In the genomic region with DNA sequence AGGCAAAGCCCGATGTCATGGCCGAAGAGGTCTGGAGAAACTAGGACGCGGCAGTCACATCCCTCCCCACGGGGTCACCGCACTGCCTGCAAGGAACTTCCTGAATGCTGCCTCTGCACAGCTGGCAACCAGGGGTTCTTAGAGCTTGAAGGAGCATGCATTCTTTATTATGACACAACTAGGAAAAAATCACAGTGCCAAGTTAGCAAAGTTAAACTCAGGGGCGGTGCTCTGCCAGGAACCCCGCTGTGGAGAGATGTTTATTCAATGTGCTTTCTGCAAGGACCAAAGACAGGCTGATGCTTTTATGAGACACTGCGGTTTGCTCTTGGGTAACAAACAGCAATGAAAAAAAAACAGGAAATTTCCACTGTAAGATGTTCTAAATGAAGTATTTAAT, we compare ENCODE assay signal across 13 cellular contexts.
DNase-seq lines count a peak whose midpoint lies in the region; ATAC-seq and TF ChIP-seq lines count a peak whose summit lies in the region.
"Had no signal": no experiment of that assay in that cellular context is flagged by ENCODE, and none has a peak within 500 bp of the region (broad histone marks: within the 10 kb centered on the region; RNA-seq: fewer than 3 reads in every experiment).

No MANE protein-coding gene starts in this region.

- DNase-seq in BJ (ENCODE audit: low read depth) (peak; percentile 95), LNCaP clone FGC (ENCODE audit: low read depth) (peak; percentile 85), MCF 10A (ENCODE audit: unreplicated experiment) (peak; percentile 93), mesenchymal stem cell (peak; percentile 94), amygdala (lab: John Stamatoyannopoulos, UW) (no peak), NCI-H345 treated with DMSO at 0.1 percent for 48 hours (lab: John Stamatoyannopoulos, UW; ENCODE audit: unreplicated experiment) (no peak), Right ventricle myocardium inferior (ENCODE audit: missing footprints) (no peak)
- DNase-seq: CD8-positive, alpha-beta T cell; MV-4-11; NCI-H82 had no signal

- no peaks in the 10 kb centered on the region for H3K36me3 Mint-ChIP-seq in MCF 10A (ENCODE audit: insufficient read depth, unreplicated experiment)
- H3K36me3 Mint-ChIP-seq: CD8-positive, alpha-beta T cell had no signal

- H3K14ac ChIP-seq in mesenchymal stem cell (ENCODE audit: low read length in 2 of 2) = no peak overlapping the region

- H3K23ac ChIP-seq in mesenchymal stem cell (ENCODE audit: low read length in 2 of 2) = no peak overlapping the region

- no peak overlapping the region for H3K4me2 ChIP-seq in mesenchymal stem cell (ENCODE audit: low read length, poor library complexity, severe bottlenecking)

- H3K4ac ChIP-seq in mesenchymal stem cell (ENCODE audit: low read depth in 1 of 2, low read length in 2 of 2) = no peak overlapping the region

- H3K9me3 Mint-ChIP-seq in MCF 10A (ENCODE audit: unreplicated experiment) = peaks cover 1% of the 10 kb centered on the region
- H3K9me3 Mint-ChIP-seq: CD8-positive, alpha-beta T cell had no signal

- CTCF ChIA-PET in BJ (lab: Yijun Ruan, JAX) = interaction anchor here (1.2 kb wide), 1 partner anchor 12 kb away, joined by 3 read pairs; no protein-coding TSS in a partner anchor
- CTCF ChIA-PET in MCF 10A (lab: Yijun Ruan, JAX) = no interaction called here

- no TSS peak for BruUV-seq in MCF 10A (replicated peaks; lab: Mats Ljungman, UMichigan)

- H2BK12ac ChIP-seq in mesenchymal stem cell (ENCODE audit: low read length in 2 of 2) = no peak overlapping the region

- H3K9ac ChIP-seq in mesenchymal stem cell (ENCODE audit: low read length) = peak overlapping the region; percentile 36

- no peak overlapping the region for H2BK15ac ChIP-seq in mesenchymal stem cell (ENCODE audit: low read depth, poor library complexity, severe bottlenecking)

- TF ChIP-seq CTCF in BJ (IDR thresholded peaks at IDR 0.05; ENCODE audit: insufficient read depth, low read depth, low read length) = no peak
- TF ChIP-seq CTCF in LNCaP clone FGC (IDR thresholded peaks at IDR 0.05; ENCODE audit: control insufficient read depth, extremely low read depth, insufficient read depth) = no peak
- no peak for TF ChIP-seq CTCF in MCF 10A (IDR thresholded peaks at IDR 0.05; ENCODE audit: unreplicated experiment)

- no peak overlapping the region for H3K18ac ChIP-seq in mesenchymal stem cell (ENCODE audit: low read depth in 1 of 2, low read length in 2 of 2)

- intact Hi-C loops in MCF 10A (cut with micrococcal nuclease) (loop anchor here (10.0 kb wide), 1 partner anchor 170 kb away; no protein-coding TSS in a partner anchor), Right ventricle myocardium inferior (cut with DNase I) (no loop called here)

- H4K8ac ChIP-seq in mesenchymal stem cell (ENCODE audit: low read length) = no peak overlapping the region

- H3K27ac ChIP-seq in mesenchymal stem cell (ENCODE audit: low read length, poor library complexity, severe bottlenecking) = no peak overlapping the region

- no peaks in the 10 kb centered on the region for H3K27me3 Mint-ChIP-seq in MCF 10A (ENCODE audit: insufficient read depth, unreplicated experiment)
- H3K27me3 Mint-ChIP-seq: dendritic cell treated with granulocyte-macrophage colony-stimulating factor and Interleukin-4, amounts not matched to agents 40 ng/mL and 50 ng/mL, for 4 days had no signal

- H3K27me3 ChIP-seq in BJ (ENCODE audit: control insufficient read depth, insufficient read depth, low read length) = no peaks in the 10 kb centered on the region; the same call in 1 of the 2 replicates
- H3K27me3 ChIP-seq in mesenchymal stem cell (ENCODE audit: control insufficient read depth in 1 of 2, insufficient read depth in 1 of 2, low read length in 2 of 2) = peaks cover 0 to 4% of the 10 kb centered on the region in 2 experiments

- no peaks in the 10 kb centered on the region for H3K79me1 ChIP-seq in mesenchymal stem cell (replicated peaks; ENCODE audit: low read length, poor library complexity, severe bottlenecking)

- H3K4me3 ChIP-seq in BJ (ENCODE audit: low read depth, low read length) (no peak overlapping the region), LNCaP clone FGC (ENCODE audit: low read depth, low read length) (no peak overlapping the region), mesenchymal stem cell (ENCODE audit: insufficient read depth in 1 of 2, low read depth in 1 of 2, low read length in 2 of 2) (no peak overlapping the region)

- whole genome bisulfite sequencing in mesenchymal stem cell = 29% methylated on average over 8 of the region's 9 CpGs

- POLR2A ChIA-PET in BJ (lab: Charles Lee) = no interaction called here
- POLR2A ChIA-PET in MCF 10A (lab: Yijun Ruan, JAX) = interaction anchor here (0.6 to 2.0 kb wide), 8 partner anchors 13 to 1197 kb away, joined by 3 to 6 read pairs (median 4); a partner anchor contains a TSS

- peaks cover 30% of the 10 kb centered on the region for H3K4me1 Mint-ChIP-seq in MCF 10A (ENCODE audit: insufficient read depth, unreplicated experiment)

- H3K27ac Mint-ChIP-seq in MCF 10A (ENCODE audit: low read depth, unreplicated experiment) = no peak overlapping the region
- H3K27ac Mint-ChIP-seq: CD8-positive, alpha-beta T cell; dendritic cell treated with granulocyte-macrophage colony-stimulating factor and Interleukin-4, amounts not matched to agents 40 ng/mL and 50 ng/mL, for 4 days had no signal

- H3K36me3 ChIP-seq in BJ (ENCODE audit: control insufficient read depth, insufficient read depth, low read length) = no peaks in the 10 kb centered on the region
- H3K36me3 ChIP-seq in mesenchymal stem cell (ENCODE audit: control insufficient read depth in 1 of 2, insufficient read depth in 2 of 2, low read depth in 1 of 2, low read length in 2 of 2) = no peaks in the 10 kb centered on the region

- H2BK5ac ChIP-seq in mesenchymal stem cell (ENCODE audit: low read depth, low read length, poor library complexity, severe bottlenecking) = no peak overlapping the region

- H3K9me3 ChIP-seq in mesenchymal stem cell (ENCODE audit: control insufficient read depth, low read length) = peaks cover 4% of the 10 kb centered on the region

- H4K91ac ChIP-seq in mesenchymal stem cell (ENCODE audit: low read length) = no peak overlapping the region

- H3K4me1 ChIP-seq in mesenchymal stem cell (ENCODE audit: control insufficient read depth, insufficient read depth, low read depth, low read length) = peaks cover 8% of the 10 kb centered on the region

- peak overlapping the region; percentile 29 for H3K4me3 Mint-ChIP-seq in MCF 10A (ENCODE audit: unreplicated experiment)
- H3K4me3 Mint-ChIP-seq: CD8-positive, alpha-beta T cell; dendritic cell treated with granulocyte-macrophage colony-stimulating factor and Interleukin-4, amounts not matched to agents 40 ng/mL and 50 ng/mL, for 4 days; neural crest cell had no signal

- no peak for ATAC-seq in GM21786 (IDR thresholded peaks at IDR 0.05; ENCODE audit: unreplicated experiment)
- ATAC-seq in Right ventricle myocardium inferior = no peak
- ATAC-seq: CD8-positive, alpha-beta T cell had no signal

- no peak overlapping the region for H2AK5ac ChIP-seq in mesenchymal stem cell (ENCODE audit: low read length, severe bottlenecking)

- no peak overlapping the region for H2AFZ ChIP-seq in mesenchymal stem cell (ENCODE audit: low read depth, low read length)

- H2BK120ac ChIP-seq in mesenchymal stem cell (ENCODE audit: low read depth, low read length) = no peak overlapping the region

Comparison
In these comparisons a context has a peak if more than half of its experiments do, and no peak if none do; other contexts are left out.
1. DNase-seq: peak in BJ (single experiment), LNCaP clone FGC (single experiment), MCF 10A (single experiment) and mesenchymal stem cell (single experiment); none in amygdala (0 of 56), NCI-H345 treated with DMSO at 0.1 percent for 48 hours (single experiment) and Right ventricle myocardium inferior (single experiment).